Comparison of ENCODE assay signal across 18 cellular contexts in the genomic region with DNA sequence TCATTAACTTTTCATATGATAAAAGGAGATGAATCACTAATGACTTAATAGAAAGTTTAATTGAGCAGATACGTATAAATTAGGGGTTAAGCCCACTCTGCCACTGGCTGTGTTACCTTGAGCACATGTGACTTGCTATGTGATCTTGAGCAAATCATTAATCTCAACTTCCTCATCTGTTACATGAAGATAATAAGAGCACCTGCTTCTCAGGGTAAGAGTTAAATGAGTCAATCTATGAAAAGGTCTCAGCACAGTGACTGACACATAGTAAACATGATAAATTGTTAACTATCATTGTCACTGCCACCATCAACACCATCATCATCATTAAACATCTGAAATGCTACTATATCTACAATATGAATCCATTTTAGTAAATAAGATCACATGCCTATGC.
DNase-seq lines count a peak whose midpoint lies in the region; ATAC-seq and TF ChIP-seq lines count a peak whose summit lies in the region.
"Had no signal": no experiment of that assay in that cellular context is flagged by ENCODE, and none has a peak within 500 bp of the region (broad histone marks: within the 10 kb centered on the region; RNA-seq: fewer than 3 reads in every experiment).

No MANE protein-coding gene starts in this region.

- DNase-seq in renal cortical epithelial cell (ENCODE audit: low read depth) (peak; percentile 74), sciatic nerve (ENCODE audit: low spot score) (no peak), colonic mucosa (no peak), inferior parietal cortex (ENCODE audit: extremely low spot score) (no peak)
- DNase-seq in CD8-positive, alpha-beta memory T cell, result no peak
- DNase-seq: activated CD4-positive, alpha-beta T cell treated with anti-CD3 and anti-CD28 coated beads, Interleukin-2, amount 10 ng/mL, durations not matched to agents 7 days and 5 days; activated naive CD8-positive, alpha-beta T cell treated with anti-CD3 and anti-CD28 coated beads, Interleukin-2, amount 10 ng/mL, durations not matched to agents 7 days and 5 days; DMS79 treated with DMSO at 0.1 percent for 48 hours; NCI-H526 treated with DMSO at 0.1 percent for 48 hours; SJCRH30; stimulated activated CD4-positive, alpha-beta T cell treated with anti-CD3 and anti-CD28 coated beads, Interleukin-2, amount 100 ng/mL, for 48 hours had no signal

- POLR2A ChIA-PET in CD8-positive, alpha-beta memory T cell (lab: Charles Lee), result no interaction called here

- H3K27ac Mint-ChIP-seq in CD8-positive, alpha-beta memory T cell, result no peak overlapping the region
- H3K27ac Mint-ChIP-seq: activated CD4-positive, alpha-beta T cell treated with anti-CD3 and anti-CD28 coated beads, Interleukin-2, amount 10 ng/mL, durations not matched to agents 7 days and 5 days; activated naive CD8-positive, alpha-beta T cell treated with anti-CD3 and anti-CD28 coated beads, Interleukin-2, amount 10 ng/mL, durations not matched to agents 7 days and 5 days; dendritic cell treated with granulocyte-macrophage colony-stimulating factor and Interleukin-4, amounts not matched to agents 40 ng/mL and 50 ng/mL, for 4 days had no signal

- H3K9ac ChIP-seq in colonic mucosa (ENCODE audit: low read depth in 2 of 2, low read length in 2 of 2), result no peak overlapping the region
- H3K9ac ChIP-seq: parathyroid adenoma had no signal

- CTCF ChIA-PET in CD8-positive, alpha-beta memory T cell (lab: Charles Lee), result no interaction called here

- H3K36me3 Mint-ChIP-seq in CD8-positive, alpha-beta memory T cell, result peaks cover 6 to 25% (median 7%) of the 10 kb centered on the region in 3 donors

- H3K4me3 ChIP-seq in colonic mucosa, result no peak overlapping the region
- H3K4me3 ChIP-seq in CD8-positive, alpha-beta memory T cell (ENCODE audit: low read length), result no peak overlapping the region
- H3K4me3 ChIP-seq: lung, SJCRH30, suprapubic skin had no signal

- ATAC-seq in GM19035 (IDR thresholded peaks at IDR 0.05; ENCODE audit: unreplicated experiment) (peak; percentile 87), GM21737 (IDR thresholded peaks at IDR 0.05; ENCODE audit: unreplicated experiment) (peak; percentile 100), HG03139 (IDR thresholded peaks at IDR 0.05; ENCODE audit: unreplicated experiment) (peak; percentile 100), sciatic nerve (no peak)

- TF ChIP-seq CTCF in colonic mucosa (IDR thresholded peaks at IDR 0.05), result no peak

- no peak overlapping the region for H3K27ac ChIP-seq in colonic mucosa
- no peak overlapping the region for H3K27ac ChIP-seq in CD8-positive, alpha-beta memory T cell (ENCODE audit: low read depth, low read length)
- H3K27ac ChIP-seq: parathyroid adenoma, SJCRH30, suprapubic skin had no signal

- H3K27me3 ChIP-seq in colonic mucosa, result no peaks in the 10 kb centered on the region
- H3K27me3 ChIP-seq in CD8-positive, alpha-beta memory T cell (ENCODE audit: insufficient read depth, low read length, poor library complexity, severe bottlenecking), result no peaks in the 10 kb centered on the region
- H3K27me3 ChIP-seq: SJCRH30, suprapubic skin had no signal

- intact Hi-C loops in sciatic nerve (cut with DNase I) (no loop called here), colonic mucosa (cut with DNase I) (no loop called here)

- no peak overlapping the region for H3K4me3 Mint-ChIP-seq in CD8-positive, alpha-beta memory T cell
- H3K4me3 Mint-ChIP-seq: activated CD4-positive, alpha-beta T cell treated with anti-CD3 and anti-CD28 coated beads, Interleukin-2, amount 10 ng/mL, durations not matched to agents 7 days and 5 days; activated naive CD8-positive, alpha-beta T cell treated with anti-CD3 and anti-CD28 coated beads, Interleukin-2, amount 10 ng/mL, durations not matched to agents 7 days and 5 days; dendritic cell treated with granulocyte-macrophage colony-stimulating factor and Interleukin-4, amounts not matched to agents 40 ng/mL and 50 ng/mL, for 4 days had no signal

- no peaks in the 10 kb centered on the region for H3K4me1 ChIP-seq in colonic mucosa
- H3K4me1 ChIP-seq in CD8-positive, alpha-beta memory T cell (ENCODE audit: insufficient read depth, low read length), result no peaks in the 10 kb centered on the region
- H3K4me1 ChIP-seq: parathyroid adenoma, SJCRH30, suprapubic skin had no signal

- no peaks in the 10 kb centered on the region for H3K9me3 Mint-ChIP-seq in CD8-positive, alpha-beta memory T cell
- H3K9me3 Mint-ChIP-seq: activated CD4-positive, alpha-beta T cell treated with anti-CD3 and anti-CD28 coated beads, Interleukin-2, amount 10 ng/mL, durations not matched to agents 7 days and 5 days; activated naive CD8-positive, alpha-beta T cell treated with anti-CD3 and anti-CD28 coated beads, Interleukin-2, amount 10 ng/mL, durations not matched to agents 7 days and 5 days had no signal

- peaks cover 0 to 5% (median 0%) of the 10 kb centered on the region in 3 donors for H3K4me1 Mint-ChIP-seq in CD8-positive, alpha-beta memory T cell

- no peaks in the 10 kb centered on the region for H3K36me3 ChIP-seq in colonic mucosa
- H3K36me3 ChIP-seq in CD8-positive, alpha-beta memory T cell (ENCODE audit: insufficient read depth, low read length), result no peaks in the 10 kb centered on the region
- H3K36me3 ChIP-seq: SJCRH30, suprapubic skin had no signal

- H3K27me3 Mint-ChIP-seq in CD8-positive, alpha-beta memory T cell, result no peaks in the 10 kb centered on the region
- H3K27me3 Mint-ChIP-seq: activated CD4-positive, alpha-beta T cell treated with anti-CD3 and anti-CD28 coated beads, Interleukin-2, amount 10 ng/mL, durations not matched to agents 7 days and 5 days; activated naive CD8-positive, alpha-beta T cell treated with anti-CD3 and anti-CD28 coated beads, Interleukin-2, amount 10 ng/mL, durations not matched to agents 7 days and 5 days; dendritic cell treated with granulocyte-macrophage colony-stimulating factor and Interleukin-4, amounts not matched to agents 40 ng/mL and 50 ng/mL, for 4 days had no signal

- no peaks in the 10 kb centered on the region for H3K9me3 ChIP-seq in colonic mucosa
- H3K9me3 ChIP-seq in CD8-positive, alpha-beta memory T cell (ENCODE audit: low read length), result no peaks in the 10 kb centered on the region
- H3K9me3 ChIP-seq: SJCRH30, suprapubic skin had no signal
